22 cellular contexts compared by ENCODE assay signal in the genomic region with DNA sequence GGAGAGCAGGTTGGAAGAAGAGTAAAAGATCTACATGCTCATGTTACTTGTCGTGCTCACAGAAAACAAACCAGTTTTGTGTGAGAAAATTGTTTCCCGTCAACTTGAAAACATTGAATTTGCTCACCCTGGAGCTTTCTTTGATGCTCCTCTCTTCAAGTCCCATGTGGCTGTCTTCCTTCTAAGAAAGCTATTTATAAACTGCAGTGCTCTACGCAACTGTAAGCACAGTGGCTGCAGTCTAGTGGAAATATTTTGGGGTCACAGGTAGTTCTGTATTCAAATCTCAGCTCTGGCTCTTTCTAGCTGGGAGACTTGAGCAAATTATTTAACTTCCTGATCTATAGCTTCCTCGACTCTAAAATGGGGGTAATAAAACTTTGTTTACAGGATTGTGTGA.
DNase-seq lines count a peak whose midpoint lies in the region; ATAC-seq, FAIRE-seq and TF ChIP-seq lines count a peak whose summit lies in the region.
"Had no signal": no experiment of that assay in that cellular context is flagged by ENCODE, and none has a peak within 500 bp of the region (broad histone marks: within the 10 kb centered on the region; RNA-seq: fewer than 3 reads in every experiment).

No MANE protein-coding gene starts in this region.

- H3K36me3 Mint-ChIP-seq in activated naive CD4-positive, alpha-beta T cell treated with anti-CD3 and anti-CD28 coated beads, Interleukin-2, amount 10 ng/mL, durations not matched to agents 7 days and 5 days, result no peaks in the 10 kb centered on the region
- peaks cover 0 to 33% of the 10 kb centered on the region in 2 donors for H3K36me3 Mint-ChIP-seq in activated naive CD4-positive, alpha-beta T cell treated with anti-CD3 and anti-CD28 coated beads, Interleukin-2, amount 50 U/mL, for 72 hours
- H3K36me3 Mint-ChIP-seq in CD4-positive, CD25-positive, alpha-beta regulatory T cell, result peaks cover 6% of the 10 kb centered on the region

- no peak overlapping the region for H3K4me2 ChIP-seq in GM12878 (ENCODE audit: control insufficient read depth, insufficient read depth)
- H3K4me2 ChIP-seq: A549 had no signal

- peaks cover 5% of the 10 kb centered on the region for H3K4me1 ChIP-seq in CD4-positive, CD25-positive, alpha-beta regulatory T cell (ENCODE audit: control insufficient read depth, insufficient read depth, low read length, poor library complexity, severe bottlenecking)
- peaks cover 5% of the 10 kb centered on the region; the same call in 1 of the 2 replicates for H3K4me1 ChIP-seq in GM12878 (ENCODE audit: control insufficient read depth, insufficient read depth, low read length)
- H3K4me1 ChIP-seq: A549 had no signal

- peak overlapping the region; percentile 43 for H3K27ac Mint-ChIP-seq in activated naive CD4-positive, alpha-beta T cell treated with anti-CD3 and anti-CD28 coated beads, Interleukin-2, amount 10 ng/mL, durations not matched to agents 7 days and 5 days
- H3K27ac Mint-ChIP-seq in activated naive CD4-positive, alpha-beta T cell treated with anti-CD3 and anti-CD28 coated beads, Interleukin-2, amount 50 U/mL, for 72 hours, result peak overlapping the region in 1 of 2 donors; percentile 21
- peak overlapping the region; percentile 25 to 66 (median 58) for H3K27ac Mint-ChIP-seq in CD4-positive, CD25-positive, alpha-beta regulatory T cell

- POLR2A ChIA-PET in GM12878 (lab: Charles Lee), result interaction anchor here (0.5 to 0.6 kb wide), 2 partner anchors 15 to 141 kb away, joined by 3 read pairs; no protein-coding TSS in a partner anchor

- no peak for TF ChIP-seq RAD21 in GM12878 (IDR thresholded peaks at IDR 0.05; ENCODE audit: insufficient read depth, low read depth, low read length)

- peak overlapping the region; percentile 65 for H2AFZ ChIP-seq in GM12878 (ENCODE audit: control insufficient read depth, low read depth, low read length)

- no peak for FAIRE-seq in GM12878 (lab: Jason Lieb, UNC)
- FAIRE-seq: A549, H54 had no signal

- H3K27me3 Mint-ChIP-seq in activated naive CD4-positive, alpha-beta T cell treated with anti-CD3 and anti-CD28 coated beads, Interleukin-2, amount 10 ng/mL, durations not matched to agents 7 days and 5 days, result no peaks in the 10 kb centered on the region
- H3K27me3 Mint-ChIP-seq in CD4-positive, CD25-positive, alpha-beta regulatory T cell, result no peaks in the 10 kb centered on the region

- no peaks in the 10 kb centered on the region for H3K79me2 ChIP-seq in GM12878 (ENCODE audit: control insufficient read depth, insufficient read depth, low read length)

- DNase-seq in activated naive CD4-positive, alpha-beta T cell treated with anti-CD3 and anti-CD28 coated beads, Interleukin-2, amount 10 ng/mL, durations not matched to agents 7 days and 5 days, result no peak
- DNase-seq in activated naive CD4-positive, alpha-beta T cell treated with anti-CD3 and anti-CD28 coated beads, Interleukin-2, amount 50 U/mL, for 72 hours (ENCODE audit: low spot score in 2 of 2), result no peak
- DNase-seq in CD4-positive, CD25-positive, alpha-beta regulatory T cell, result peak in 1 of 3 donors; percentile 35
- DNase-seq in GM12878 (ENCODE audit: low read depth, low spot score) (no peak), amygdala (lab: John Stamatoyannopoulos, UW) (no peak)
- DNase-seq in stimulated activated CD4-positive, alpha-beta T cell treated with anti-CD3 and anti-CD28 coated beads, Interleukin-12 subunit alpha, Interleukin-12 subunit beta, amount 100 ng/mL, for 4 hours, result no peak
- DNase-seq: Calu3, DND-41, NCI-H1092, NCI-H1417 treated with DMSO at 0.1 percent for 48 hours, NCI-H1694 treated with DMSO at 0.1 percent for 48 hours, NCI-H2081, NCI-H2227 treated with DMSO at 0.1 percent for 48 hours, NCI-H526 treated with DMSO at 0.1 percent for 48 hours, SHP77 had no signal

- ATAC-seq in activated naive CD4-positive, alpha-beta T cell treated with anti-CD3 and anti-CD28 coated beads, Interleukin-2, amount 50 U/mL, for 72 hours, result no peak
- ATAC-seq in CD4-positive, CD25-positive, alpha-beta regulatory T cell (ENCODE audit: low read depth in 2 of 2), result peak; percentile 43 to 72
- peak; percentile 58 for ATAC-seq in GM21786 (IDR thresholded peaks at IDR 0.05; ENCODE audit: unreplicated experiment)
- ATAC-seq in GM12878, result peak; percentile 21; the same call in 2 of the 3 replicates
- no peak for ATAC-seq in HG02870 (IDR thresholded peaks at IDR 0.05; ENCODE audit: unreplicated experiment)
- ATAC-seq: A549, Panc1 had no signal

- no peaks in the 10 kb centered on the region for H3K27me3 ChIP-seq in CD4-positive, CD25-positive, alpha-beta regulatory T cell (ENCODE audit: control insufficient read depth, insufficient read depth, low read length)
- H3K27me3 ChIP-seq in GM12878 (replicated peaks in 1 of 2; ENCODE audit: control insufficient read depth in 2 of 2, insufficient read depth in 2 of 2, low read length in 1 of 2), result no peaks in the 10 kb centered on the region

- peaks cover 11 to 12% of the 10 kb centered on the region in 2 experiments for H3K9me3 ChIP-seq in CD4-positive, CD25-positive, alpha-beta regulatory T cell (ENCODE audit: control insufficient read depth in 2 of 2, low read length in 2 of 2)
- H3K9me3 ChIP-seq in GM12878 (replicated peaks; ENCODE audit: control insufficient read depth, insufficient read depth, low read length), result peaks cover 4% of the 10 kb centered on the region; the same call in 2 of the 3 replicates
- H3K9me3 ChIP-seq: A549 had no signal

- no peaks in the 10 kb centered on the region for H4K20me1 ChIP-seq in GM12878 (ENCODE audit: control insufficient read depth, insufficient read depth)

- no peak overlapping the region for H3K27ac ChIP-seq in CD4-positive, CD25-positive, alpha-beta regulatory T cell (ENCODE audit: insufficient read depth, low read length, poor library complexity, severe bottlenecking)
- no peak overlapping the region for H3K27ac ChIP-seq in GM12878 (ENCODE audit: control insufficient read depth, insufficient read depth)
- H3K27ac ChIP-seq: A549, C4-2B, RWPE1 had no signal

- H3K4me1 Mint-ChIP-seq in activated naive CD4-positive, alpha-beta T cell treated with anti-CD3 and anti-CD28 coated beads, Interleukin-2, amount 10 ng/mL, durations not matched to agents 7 days and 5 days, result peaks cover 19% of the 10 kb centered on the region
- H3K4me1 Mint-ChIP-seq in CD4-positive, CD25-positive, alpha-beta regulatory T cell, result peaks cover 30 to 59% (median 44%) of the 10 kb centered on the region in 4 donors

- H3K9ac ChIP-seq in GM12878 (ENCODE audit: control insufficient read depth, insufficient read depth, low read length), result no peak overlapping the region

- in situ Hi-C loops in GM12878 (cut with MboI), result no loop called here

- peaks cover 3% of the 10 kb centered on the region for H3K36me3 ChIP-seq in CD4-positive, CD25-positive, alpha-beta regulatory T cell (ENCODE audit: control insufficient read depth, insufficient read depth, low read length)
- no peaks in the 10 kb centered on the region for H3K36me3 ChIP-seq in GM12878 (ENCODE audit: control insufficient read depth in 2 of 2, insufficient read depth in 2 of 2, low read length in 1 of 2)

- H3K4me3 ChIP-seq in CD4-positive, CD25-positive, alpha-beta regulatory T cell (ENCODE audit: low read depth, low read length), result peak overlapping the region; percentile 6
- no peak overlapping the region for H3K4me3 ChIP-seq in GM12878
- H3K4me3 ChIP-seq: A549 had no signal

- no peak for TF ChIP-seq EP300 in GM12878 (IDR thresholded peaks at IDR 0.05; ENCODE audit: borderline replicate concordance in 1 of 2, control insufficient read depth in 1 of 2, low read depth in 2 of 2, low read length in 2 of 2)

- no peak for TF ChIP-seq CTCF in GM12878 (IDR thresholded peaks at IDR 0.05 in 2 of 3, conservative IDR thresholded peaks at IDR 0.05 in 1 of 3; ENCODE audit: control insufficient read depth in 2 of 3, extremely low read depth in 1 of 3, insufficient read depth in 1 of 3, low read depth in 3 of 3, low read length in 3 of 3)

- SMC1A ChIA-PET in GM12878 (lab: Charles Lee; ENCODE audit: uncharacterized antibody, unreplicated experiment), result interaction anchor here (0.6 to 2.8 kb wide), 12 partner anchors 10 to 111 kb away, joined by 3 to 22 read pairs (median 6); no protein-coding TSS in a partner anchor

- RAD21 ChIA-PET in GM12878 (lab: Charles Lee; ENCODE audit: unreplicated experiment), result interaction anchor here (0.6 to 1.4 kb wide), 4 partner anchors 10 to 111 kb away, joined by 3 to 7 read pairs (median 4); no protein-coding TSS in a partner anchor

- peaks cover 7% of the 10 kb centered on the region for H3K9me3 Mint-ChIP-seq in activated naive CD4-positive, alpha-beta T cell treated with anti-CD3 and anti-CD28 coated beads, Interleukin-2, amount 10 ng/mL, durations not matched to agents 7 days and 5 days
- peaks cover 16 to 18% of the 10 kb centered on the region in 2 donors for H3K9me3 Mint-ChIP-seq in activated naive CD4-positive, alpha-beta T cell treated with anti-CD3 and anti-CD28 coated beads, Interleukin-2, amount 50 U/mL, for 72 hours
- peaks cover 0 to 11% (median 6%) of the 10 kb centered on the region in 7 donors for H3K9me3 Mint-ChIP-seq in CD4-positive, CD25-positive, alpha-beta regulatory T cell

- BruUV-seq in GM12878 (replicated peaks; lab: Mats Ljungman, UMichigan), result no TSS peak

- no peak overlapping the region for H3K4me3 Mint-ChIP-seq in activated naive CD4-positive, alpha-beta T cell treated with anti-CD3 and anti-CD28 coated beads, Interleukin-2, amount 10 ng/mL, durations not matched to agents 7 days and 5 days
- peak overlapping the region in 3 of 4 donors; percentile 10 to 71 (median 63) for H3K4me3 Mint-ChIP-seq in CD4-positive, CD25-positive, alpha-beta regulatory T cell

- TF ChIP-seq POLR2A in GM12878 (IDR thresholded peaks at IDR 0.05; ENCODE audit: low read depth, low read length), result no peak

- intact Hi-C loops in GM12878 (cut with micrococcal nuclease; ENCODE audit: unreplicated experiment), result no loop called here

- CTCF ChIA-PET in activated naive CD4-positive, alpha-beta T cell treated with anti-CD3 and anti-CD28 coated beads, Interleukin-2, amount 10 ng/mL, durations not matched to agents 7 days and 5 days (lab: Charles Lee), result no interaction called here
- CTCF ChIA-PET in GM12878 (lab: Yijun Ruan, JAX), result interaction anchor here (1.1 to 2.0 kb wide), 2 partner anchors 11 to 36 kb away, joined by 4 to 10 read pairs; no protein-coding TSS in a partner anchor

- 40% methylated on average over 4 of the region's 4 CpGs for WGBS in GM12878 (ENCODE audit: insufficient coverage, insufficient replicate concordance, low lambda C conversion rate, missing lambda C conversion rate)

TF ChIP-seq in GM12878, 131 proteins besides CTCF, POLR2A, EP300 and RAD21 (continues in another document):
- TF ChIP-seq, protein P1, sequence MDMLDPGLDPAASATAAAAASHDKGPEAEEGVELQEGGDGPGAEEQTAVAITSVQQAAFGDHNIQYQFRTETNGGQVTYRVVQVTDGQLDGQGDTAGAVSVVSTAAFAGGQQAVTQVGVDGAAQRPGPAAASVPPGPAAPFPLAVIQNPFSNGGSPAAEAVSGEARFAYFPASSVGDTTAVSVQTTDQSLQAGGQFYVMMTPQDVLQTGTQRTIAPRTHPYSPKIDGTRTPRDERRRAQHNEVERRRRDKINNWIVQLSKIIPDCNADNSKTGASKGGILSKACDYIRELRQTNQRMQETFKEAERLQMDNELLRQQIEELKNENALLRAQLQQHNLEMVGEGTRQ (IDR thresholded peaks at IDR 0.05; ENCODE audit: borderline replicate concordance, low read depth, low read length), result no peak
- no peak for TF ChIP-seq MYC (IDR thresholded peaks at IDR 0.05; ENCODE audit: insufficient read depth, insufficient read length, insufficient replicate concordance, low read length, severe bottlenecking)

Comparison
In these comparisons a context has a peak if more than half of its experiments do, and no peak if none do; other contexts are left out.
1. ATAC-seq: peak in CD4-positive, CD25-positive, alpha-beta regulatory T cell (2 of 2), GM21786 (single experiment) and GM12878 (single experiment); none in activated naive CD4-positive, alpha-beta T cell treated with anti-CD3 and anti-CD28 coated beads, Interleukin-2, amount 50 U/mL, for 72 hours (0 of 2) and HG02870 (single experiment).